ENCODE assay signal across 26 cellular contexts in genomic region chr6:149387787-149388512, GRCh38. TPM values are rescaled to one million over a fixed set of nuclear protein-coding genes. Genes with fewer than 3 reads are reported as not detected.
DNase-seq lines count a peak whose midpoint lies in the region; ATAC-seq and TF ChIP-seq lines count a peak whose summit lies in the region.
"Had no signal": no experiment of that assay in that cellular context is flagged by ENCODE, and none has a peak within 500 bp of the region (broad histone marks: within the 10 kb centered on the region; RNA-seq: fewer than 3 reads in every experiment).

No MANE protein-coding gene starts in this region.

- H3K27me3 ChIP-seq in CD4-positive, CD25-positive, alpha-beta regulatory T cell (ENCODE audit: control insufficient read depth, insufficient read depth, low read length): no peaks in the 10 kb centered on the region
- no peaks in the 10 kb centered on the region for H3K27me3 ChIP-seq in IMR-90 (ENCODE audit: control insufficient read depth, insufficient read depth, low read length)
- no peaks in the 10 kb centered on the region for H3K27me3 ChIP-seq in lower lobe of right lung (ENCODE audit: low read depth)
- H3K27me3 ChIP-seq in heart left ventricle: no peaks in the 10 kb centered on the region
- H3K27me3 ChIP-seq: neural progenitor cell had no signal

- H2BK20ac ChIP-seq in IMR-90 (ENCODE audit: low read depth, low read length): no peak overlapping the region

- H3K14ac ChIP-seq in IMR-90 (replicated peaks; ENCODE audit: low read depth, low read length): no peak overlapping the region; the same call in 1 of the 2 replicates

- no peaks in the 10 kb centered on the region for H3K27me3 Mint-ChIP-seq in CD4-positive, CD25-positive, alpha-beta regulatory T cell
- H3K27me3 Mint-ChIP-seq: CD4-positive, alpha-beta T cell; stimulated activated naive CD8-positive, alpha-beta T cell treated with anti-CD3 and anti-CD28 coated beads, Interleukin-15, Interleukin-2, amounts not matched to agents 100 ng/mL and 50 ng/mL, for 24 hours had no signal

- TF ChIP-seq RAD21 in IMR-90 (IDR thresholded peaks at IDR 0.05; ENCODE audit: low read length): no peak

- no peak overlapping the region for H3K4me3 ChIP-seq in CD4-positive, CD25-positive, alpha-beta regulatory T cell (ENCODE audit: low read depth, low read length)
- H3K4me3 ChIP-seq in IMR-90 (ENCODE audit: insufficient read depth, low read depth, low read length) (no peak overlapping the region), lower lobe of right lung (no peak overlapping the region), heart left ventricle (no peak overlapping the region)
- H3K4me3 ChIP-seq: GM23248, neural progenitor cell had no signal

- no peak overlapping the region for H2AK9ac ChIP-seq in IMR-90 (replicated peaks; ENCODE audit: low read depth, low read length, poor library complexity)

- no peak for DNase-seq in CD4-positive, CD25-positive, alpha-beta regulatory T cell
- DNase-seq in IMR-90: no peak
- peak; percentile 5 for DNase-seq in cerebellum (ENCODE audit: low spot score)
- no peak for DNase-seq in lower lobe of right lung
- no peak for DNase-seq in heart left ventricle
- no peak for DNase-seq in SKM-1 treated with dmso at 0.1 percent for 144 hours (lab: John Stamatoyannopoulos, UW; ENCODE audit: unreplicated experiment)
- DNase-seq in hepatic stellate cell (ENCODE audit: low spot score): no peak
- DNase-seq in AG08395 (ENCODE audit: low spot score): no peak
- DNase-seq: activated CD4-positive, CD25-positive, alpha-beta regulatory T cell treated with anti-CD3 and anti-CD28 coated beads, Interleukin-2, amount 50 U/mL, for 72 hours; amniotic stem cell; caudate nucleus; CD4-positive, alpha-beta T cell; glutamatergic neuron; GM23248; left ventricle myocardium superior; NCI-H1048; NCI-H1930; NCI-H446 treated with DMSO at 0.1 percent for 48 hours; RPMI8226; stimulated activated CD4-positive, alpha-beta T cell treated with anti-CD3 and anti-CD28 coated beads, Interleukin-4, amount 100 ng/mL, for 1 hour; trophoblast cell had no signal

- no peak overlapping the region for H4K8ac ChIP-seq in IMR-90 (ENCODE audit: low read depth in 2 of 2, low read length in 2 of 2)

- peak overlapping the region; percentile 14 for H3K27ac ChIP-seq in CD4-positive, CD25-positive, alpha-beta regulatory T cell (ENCODE audit: insufficient read depth, low read length, poor library complexity, severe bottlenecking)
- no peak overlapping the region for H3K27ac ChIP-seq in IMR-90 (ENCODE audit: insufficient read depth, low read length)
- no peak overlapping the region for H3K27ac ChIP-seq in lower lobe of right lung
- no peak overlapping the region for H3K27ac ChIP-seq in heart left ventricle
- H3K27ac ChIP-seq: GM23248, KMS-11, neural progenitor cell had no signal

- peaks cover 8 to 9% of the 10 kb centered on the region in 2 experiments for H3K9me3 ChIP-seq in CD4-positive, CD25-positive, alpha-beta regulatory T cell (ENCODE audit: control insufficient read depth in 2 of 2, low read length in 2 of 2)
- H3K9me3 ChIP-seq in IMR-90 (ENCODE audit: control insufficient read depth, insufficient read depth, low read length) (no peaks in the 10 kb centered on the region), lower lobe of right lung (no peaks in the 10 kb centered on the region), heart left ventricle (no peaks in the 10 kb centered on the region)

- POLR2A ChIA-PET in IMR-90 (lab: Charles Lee; ENCODE audit: unreplicated experiment): no interaction called here

- in situ Hi-C loops in IMR-90 (cut with MboI; ENCODE audit: low sequenced_read_pairs): no loop called here

- H3K27ac Mint-ChIP-seq in CD4-positive, CD25-positive, alpha-beta regulatory T cell: peak overlapping the region in 2 of 3 donors; percentile 84 to 89
- H3K27ac Mint-ChIP-seq: CD4-positive, alpha-beta T cell; neural progenitor cell; stimulated activated naive CD8-positive, alpha-beta T cell treated with anti-CD3 and anti-CD28 coated beads, Interleukin-15, Interleukin-2, amounts not matched to agents 100 ng/mL and 50 ng/mL, for 24 hours had no signal

- BruUV-seq in IMR-90 (replicated peaks; lab: Mats Ljungman, UMichigan): no TSS peak

- no peak for TF ChIP-seq POLR2A in IMR-90 (IDR thresholded peaks at IDR 0.05; ENCODE audit: low read depth, low read length)
- no peak for TF ChIP-seq POLR2A in heart left ventricle (IDR thresholded peaks at IDR 0.05)

- dilution Hi-C loops in IMR-90 (cut with HindIII; ENCODE audit: low sequenced_read_pairs, unreplicated experiment): no loop called here

- no peak overlapping the region for H3K4ac ChIP-seq in IMR-90 (ENCODE audit: low read depth, low read length)

- H3K9ac ChIP-seq in IMR-90 (ENCODE audit: low read depth, low read length): no peak overlapping the region
- H3K9ac ChIP-seq: GM23248, KMS-11, neural progenitor cell had no signal

- peaks cover 18% of the 10 kb centered on the region; the same call in 1 of the 2 replicates for H4K20me1 ChIP-seq in IMR-90 (ENCODE audit: insufficient read depth, low read length)

- H3K4me2 ChIP-seq in IMR-90 (ENCODE audit: low read depth, low read length): no peak overlapping the region
- H3K4me2 ChIP-seq: KMS-11, neural progenitor cell had no signal

- intact Hi-C loops in IMR-90 (cut with micrococcal nuclease) (no loop called here), lower lobe of right lung (cut with DNase I) (no loop called here), heart left ventricle (cut with DNase I) (loop anchor here in 1 of 10 donors (5.0 kb wide), 1 partner anchor 71 kb away; the partner anchor contains the start of gene TAB2)

- H3K18ac ChIP-seq in IMR-90 (ENCODE audit: low read depth, low read length): no peak overlapping the region

- H3K4me1 ChIP-seq in CD4-positive, CD25-positive, alpha-beta regulatory T cell (ENCODE audit: control insufficient read depth, insufficient read depth, low read length, poor library complexity, severe bottlenecking): peaks cover 35% of the 10 kb centered on the region
- H3K4me1 ChIP-seq in IMR-90 (ENCODE audit: control insufficient read depth, insufficient read depth, low read length): peaks cover 3% of the 10 kb centered on the region
- H3K4me1 ChIP-seq in lower lobe of right lung: no peaks in the 10 kb centered on the region
- H3K4me1 ChIP-seq in heart left ventricle: peaks cover 0 to 21% (median 4%) of the 10 kb centered on the region in 12 donors
- H3K4me1 ChIP-seq: neural progenitor cell had no signal

- H3K23ac ChIP-seq in IMR-90 (ENCODE audit: low read depth, low read length): peak overlapping the region; percentile 33; the same call in 1 of the 2 replicates

- TF ChIP-seq CTCF in IMR-90 (conservative IDR thresholded peaks at IDR 0.05; ENCODE audit: low read depth, low read length) (no peak), lower lobe of right lung (IDR thresholded peaks at IDR 0.05) (no peak), heart left ventricle (IDR thresholded peaks at IDR 0.05) (no peak)

- no peak overlapping the region for H4K5ac ChIP-seq in IMR-90 (ENCODE audit: low read depth, low read length)

- H3K9me1 ChIP-seq in IMR-90 (ENCODE audit: insufficient read depth, low read length): peaks cover 4% of the 10 kb centered on the region

- no peak overlapping the region for H2BK120ac ChIP-seq in IMR-90 (ENCODE audit: low read depth, low read length)

- no peak overlapping the region for H2AK5ac ChIP-seq in IMR-90 (ENCODE audit: low read depth, low read length)

- H4K91ac ChIP-seq in IMR-90 (ENCODE audit: insufficient read depth, low read depth, low read length): no peak overlapping the region

- CTCF ChIA-PET in IMR-90 (lab: Yijun Ruan, JAX): no interaction called here

- WGBS in IMR-90 (ENCODE audit: extremely low coverage in 2 of 2, insufficient read length in 1 of 2), 2 experiments: no CpG with 5 or more reads among the region's 1 CpG
- 58 to 79% (median 65%) methylated on average over 1 of the region's 1 CpG for WGBS in heart left ventricle, 4 donors

- H3K4me1 Mint-ChIP-seq in CD4-positive, CD25-positive, alpha-beta regulatory T cell: peaks cover 43 to 87% (median 61%) of the 10 kb centered on the region in 4 donors
- H3K4me1 Mint-ChIP-seq: neural progenitor cell had no signal

- H3K36me3 ChIP-seq in CD4-positive, CD25-positive, alpha-beta regulatory T cell (ENCODE audit: control insufficient read depth, insufficient read depth, low read length): peaks cover 58% of the 10 kb centered on the region
- peaks cover 8% of the 10 kb centered on the region for H3K36me3 ChIP-seq in IMR-90 (ENCODE audit: control insufficient read depth, insufficient read depth, low read length)
- H3K36me3 ChIP-seq in lower lobe of right lung: peaks cover 16% of the 10 kb centered on the region
- peaks cover 0 to 35% (median 8%) of the 10 kb centered on the region in 9 donors for H3K36me3 ChIP-seq in heart left ventricle
- H3K36me3 ChIP-seq: neural progenitor cell had no signal

- H2AFZ ChIP-seq in IMR-90 (replicated peaks; ENCODE audit: low read length, poor library complexity): no peak overlapping the region
- H2AFZ ChIP-seq: GM23248, neural progenitor cell had no signal

- H3K36me3 Mint-ChIP-seq in CD4-positive, CD25-positive, alpha-beta regulatory T cell: peaks cover 64% of the 10 kb centered on the region

- H3K79me1 ChIP-seq in IMR-90 (ENCODE audit: low read depth in 1 of 2, low read length in 2 of 2): peaks cover 16 to 41% of the 10 kb centered on the region in 2 experiments

- peaks cover 2 to 16% (median 8%) of the 10 kb centered on the region in 7 donors for H3K9me3 Mint-ChIP-seq in CD4-positive, CD25-positive, alpha-beta regulatory T cell

- H3K56ac ChIP-seq in IMR-90 (ENCODE audit: extremely low read depth, insufficient read depth, low read length): no peak overlapping the region

- no peak overlapping the region for H2BK15ac ChIP-seq in IMR-90 (ENCODE audit: low read depth, low read length)

- H2BK5ac ChIP-seq in IMR-90 (ENCODE audit: low read depth, low read length, poor library complexity, severe bottlenecking): no peak overlapping the region

- H3K4me3 Mint-ChIP-seq in CD4-positive, CD25-positive, alpha-beta regulatory T cell: peak overlapping the region in 1 of 4 donors; percentile 41
- H3K4me3 Mint-ChIP-seq: CD4-positive, alpha-beta T cell; neural progenitor cell; stimulated activated naive CD8-positive, alpha-beta T cell treated with anti-CD3 and anti-CD28 coated beads, Interleukin-15, Interleukin-2, amounts not matched to agents 100 ng/mL and 50 ng/mL, for 24 hours had no signal

- ATAC-seq in CD4-positive, CD25-positive, alpha-beta regulatory T cell (ENCODE audit: low read depth in 2 of 2): no peak
- ATAC-seq in IMR-90 (ENCODE audit: low read depth) (no peak), lower lobe of right lung (peak; percentile 54 to 64), heart left ventricle (no peak)
- ATAC-seq: left ventricle myocardium superior, SK-N-SH treated with all-trans-retinoic acid at 6 μM for 48 hours had no signal

RNA-seq across cellular contexts. Expression of gene SUMO4, which starts 12.1 kb away (rescaled TPM):
- total RNA-seq in CD4-positive, CD25-positive, alpha-beta regulatory T cell: 9.0 TPM
- 1 to 10 TPM in 2 of 4 donors, under 1 TPM in 2; 0.38 to 1.6 (median 0.93) TPM for polyA plus RNA-seq in CD4-positive, CD25-positive, alpha-beta regulatory T cell
- 1.9 and 2.2 TPM in 2 replicates for total RNA-seq in IMR-90 (2012; rRNA removed)
- polyA plus RNA-seq in IMR-90 (2012; rRNA removed): not detected in 2 replicates
- not detected in 2 replicates for polyA plus RNA-seq in IMR-90 (2012; cell fraction: cytosol; rRNA removed)
- polyA plus RNA-seq in IMR-90 (2012; cell fraction: nucleus; rRNA removed; ENCODE audit: low replicate concordance): 0.05 and 0.44 TPM in 2 replicates
- total RNA-seq in cerebellum: 12.2 TPM
- 2.0 TPM for total RNA-seq in lower lobe of right lung
- 1 to 10 TPM in 1 of 9 donors, under 1 TPM in 7, not detected in 1; 0.26 to 1.5 (median 0.58) TPM for total RNA-seq in heart left ventricle
- under 1 TPM in 1 of 2 donors, not detected in 1; 0.50 TPM for polyA plus RNA-seq in heart left ventricle
- total RNA-seq: GM23248 had no signal
- polyA plus RNA-seq: fibroblast of lung had no signal

Comparison
In these comparisons a context has a peak if more than half of its experiments do, and no peak if none do; other contexts are left out.
1. ATAC-seq: peak in lower lobe of right lung (2 of 2); none in CD4-positive, CD25-positive, alpha-beta regulatory T cell (0 of 2), IMR-90 (single experiment) and heart left ventricle (0 of 4).